Comparison of ENCODE assay signal across 10 cellular contexts in the genomic region with DNA sequence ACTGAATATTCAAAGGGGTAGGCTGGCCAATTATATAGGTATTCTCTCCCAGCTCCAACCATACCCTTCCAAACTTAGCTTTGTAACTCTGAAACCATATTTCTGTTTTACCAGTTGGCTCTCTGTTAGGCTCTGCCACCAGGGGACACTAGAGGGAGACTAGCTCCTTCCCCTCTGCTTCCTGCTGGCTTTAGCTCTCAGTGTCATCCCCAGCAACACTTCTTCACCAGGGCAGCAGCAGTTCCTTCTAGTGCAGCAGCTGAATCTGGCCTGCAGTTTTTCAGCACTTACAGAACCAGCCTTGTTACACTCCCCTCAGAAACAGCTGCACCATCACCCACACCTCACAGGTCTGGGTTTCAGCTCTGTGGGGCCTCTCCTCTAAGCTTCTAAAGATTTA. TPM values are rescaled to one million over a fixed set of nuclear protein-coding genes. Genes with fewer than 3 reads are reported as not detected.
A peak's percentile ranks its signal among the peaks of the same experiment; 100 is the strongest.
DNase-seq lines count a peak whose midpoint lies in the region; ATAC-seq and TF ChIP-seq lines count a peak whose summit lies in the region.
"Had no signal": no experiment of that assay in that cellular context is flagged by ENCODE, and none has a peak within 500 bp of the region (broad histone marks: within the 10 kb centered on the region; RNA-seq: fewer than 3 reads in every experiment).

No MANE protein-coding gene starts in this region.

- H3K36me3 ChIP-seq in DND-41 (ENCODE audit: insufficient read depth, low read length) (no peaks in the 10 kb centered on the region), Karpas-422 (ENCODE audit: insufficient read depth, low read length) (no peaks in the 10 kb centered on the region), lung (ENCODE audit: control insufficient read depth in 2 of 2, insufficient read depth in 2 of 2, low read length in 2 of 2) (no peaks in the 10 kb centered on the region)
- H3K36me3 ChIP-seq: heart right ventricle had no signal

- peak; percentile 68 for TF ChIP-seq CTCF in DND-41 (IDR thresholded peaks at IDR 0.05; ENCODE audit: borderline replicate concordance, extremely low read depth, low read length, poor library complexity, severe bottlenecking)
- TF ChIP-seq CTCF in lung (IDR thresholded peaks at IDR 0.05; ENCODE audit: control extremely low read depth, extremely low read depth) = peak; percentile 3

- peaks cover 67% of the 10 kb centered on the region for H3K4me1 Mint-ChIP-seq in activated T-helper 1 cell treated with anti-CD3 and anti-CD28 coated beads, Interleukin-12 subunit alpha, Interleukin-12 subunit beta, Interleukin-2, Interleukin-4 antibody, amounts not matched to agents 30 ng/mL and 10 ng/mL and 1 ng/mL, durations not matched to agents 14 hours and 24 hours and 36 hours (ENCODE audit: low read depth)
- H3K4me1 Mint-ChIP-seq in stimulated activated memory B cell treated with anti-CD40 and anti-IgM and Interleukin-4, amounts not matched to agents 10 μg/mL and 1 μg/mL and 100 μg/mL, for 72 hours = peaks cover 20% of the 10 kb centered on the region

- no peak overlapping the region for H3K27ac Mint-ChIP-seq in activated T-helper 1 cell treated with anti-CD3 and anti-CD28 coated beads, Interleukin-12 subunit alpha, Interleukin-12 subunit beta, Interleukin-2, Interleukin-4 antibody, amounts not matched to agents 30 ng/mL and 10 ng/mL and 1 ng/mL, durations not matched to agents 14 hours and 24 hours and 36 hours
- H3K27ac Mint-ChIP-seq in stimulated activated memory B cell treated with anti-CD40 and anti-IgM and Interleukin-4, amounts not matched to agents 10 μg/mL and 1 μg/mL and 100 μg/mL, for 72 hours = no peak overlapping the region
- H3K27ac Mint-ChIP-seq: T-helper 1 cell treated with Interleukin-12 subunit alpha and Interleukin-12 subunit beta and Interleukin-4 antibody, amounts not matched to agents 30 μg/mL and 1 μg/mL, for 36 hours had no signal

- H3K79me2 ChIP-seq in DND-41 (ENCODE audit: insufficient read depth, low read length) (no peaks in the 10 kb centered on the region), Karpas-422 (ENCODE audit: low read length) (no peaks in the 10 kb centered on the region)

- H3K4me1 ChIP-seq in DND-41 (ENCODE audit: insufficient read depth, low read length) = no peaks in the 10 kb centered on the region
- peaks cover 28% of the 10 kb centered on the region for H3K4me1 ChIP-seq in Karpas-422 (ENCODE audit: low read length)
- H3K4me1 ChIP-seq in lung (ENCODE audit: control insufficient read depth in 2 of 2, insufficient read depth in 2 of 2, low read length in 2 of 2) = peaks cover 0 to 4% of the 10 kb centered on the region in 2 donors

- H4K20me1 ChIP-seq in DND-41 (ENCODE audit: insufficient read depth, low read length) (no peaks in the 10 kb centered on the region), Karpas-422 (ENCODE audit: insufficient read depth, low read depth, low read length) (peaks cover 3% of the 10 kb centered on the region; the same call in 1 of the 2 replicates)

- no peaks in the 10 kb centered on the region for H3K9me2 ChIP-seq in Karpas-422 (replicated peaks; ENCODE audit: insufficient read depth, low read length)

- no peaks in the 10 kb centered on the region for H3K27me3 Mint-ChIP-seq in activated T-helper 1 cell treated with anti-CD3 and anti-CD28 coated beads, Interleukin-12 subunit alpha, Interleukin-12 subunit beta, Interleukin-2, Interleukin-4 antibody, amounts not matched to agents 30 ng/mL and 10 ng/mL and 1 ng/mL, durations not matched to agents 14 hours and 24 hours and 36 hours (ENCODE audit: insufficient read depth)
- H3K27me3 Mint-ChIP-seq in stimulated activated memory B cell treated with anti-CD40 and anti-IgM and Interleukin-4, amounts not matched to agents 10 μg/mL and 1 μg/mL and 100 μg/mL, for 72 hours = no peaks in the 10 kb centered on the region

- no peak overlapping the region for H3K4me2 ChIP-seq in DND-41 (ENCODE audit: insufficient read depth, low read length)
- no peak overlapping the region for H3K4me2 ChIP-seq in Karpas-422 (ENCODE audit: low read depth, low read length, poor library complexity, severe bottlenecking)

- no peak overlapping the region for H3K4me3 ChIP-seq in DND-41 (ENCODE audit: low read depth in 1 of 2, low read length in 2 of 2)
- no peak overlapping the region for H3K4me3 ChIP-seq in Karpas-422 (ENCODE audit: low read length)
- H3K4me3 ChIP-seq in lung = no peak overlapping the region
- H3K4me3 ChIP-seq: heart right ventricle had no signal

- no peaks in the 10 kb centered on the region for H3K27me3 ChIP-seq in DND-41 (ENCODE audit: insufficient read depth, low read length, poor library complexity)
- H3K27me3 ChIP-seq in Karpas-422 (ENCODE audit: low read length) = no peaks in the 10 kb centered on the region
- H3K27me3 ChIP-seq in lung (ENCODE audit: control insufficient read depth, insufficient read depth) = no peaks in the 10 kb centered on the region

- H3K27ac ChIP-seq in DND-41 (ENCODE audit: low read length) (no peak overlapping the region), Karpas-422 (ENCODE audit: low read length) (no peak overlapping the region), lung (ENCODE audit: low read depth in 1 of 2, low read length in 1 of 2) (no peak overlapping the region)
- H3K27ac ChIP-seq: heart right ventricle had no signal

- H3K9ac ChIP-seq in DND-41 (ENCODE audit: low read depth, low read length) (no peak overlapping the region), Karpas-422 (ENCODE audit: low read length) (no peak overlapping the region)

- peaks cover 4% of the 10 kb centered on the region for H3K9me3 ChIP-seq in DND-41 (ENCODE audit: insufficient read depth, low read length, severe bottlenecking)
- H3K9me3 ChIP-seq in Karpas-422 (ENCODE audit: low read length) = no peaks in the 10 kb centered on the region
- peaks cover 0 to 4% of the 10 kb centered on the region in 2 donors for H3K9me3 ChIP-seq in lung (ENCODE audit: control insufficient read depth in 2 of 2, insufficient read depth in 1 of 2, low read length in 1 of 2)

- DNase-seq in DND-41 (peak; percentile 52), Karpas-422 (peak; percentile 87), lung (ENCODE audit: low spot score) (peak; percentile 27), cerebellum (ENCODE audit: low spot score) (no peak), NCI-H1694 (lab: John Stamatoyannopoulos, UW) (no peak)
- DNase-seq in activated T-helper 1 cell treated with anti-CD3 and anti-CD28 coated beads, Interleukin-12 subunit alpha, Interleukin-12 subunit beta, Interleukin-2, Interleukin-4 antibody, amounts not matched to agents 30 ng/mL and 10 ng/mL and 1 ng/mL, durations not matched to agents 14 hours and 24 hours and 36 hours (ENCODE audit: low spot score) = peak; percentile 45
- DNase-seq: heart right ventricle had no signal

- ATAC-seq in DND-41 (ENCODE audit: insufficient read depth, low read depth) (peak; percentile 70), lung (ENCODE audit: insufficient read depth, low FRiP score) (no peak), HG02623 (IDR thresholded peaks at IDR 0.05; ENCODE audit: unreplicated experiment) (no peak)
- ATAC-seq in stimulated activated memory B cell treated with anti-CD40 and anti-IgM and Interleukin-4, amounts not matched to agents 10 μg/mL and 1 μg/mL and 100 μg/mL, for 72 hours = no peak
- ATAC-seq: heart right ventricle had no signal

- peaks cover 7% of the 10 kb centered on the region for H3K36me3 Mint-ChIP-seq in activated T-helper 1 cell treated with anti-CD3 and anti-CD28 coated beads, Interleukin-12 subunit alpha, Interleukin-12 subunit beta, Interleukin-2, Interleukin-4 antibody, amounts not matched to agents 30 ng/mL and 10 ng/mL and 1 ng/mL, durations not matched to agents 14 hours and 24 hours and 36 hours (ENCODE audit: low read depth)
- H3K36me3 Mint-ChIP-seq in stimulated activated memory B cell treated with anti-CD40 and anti-IgM and Interleukin-4, amounts not matched to agents 10 μg/mL and 1 μg/mL and 100 μg/mL, for 72 hours = no peaks in the 10 kb centered on the region

- H3K9me3 Mint-ChIP-seq in activated T-helper 1 cell treated with anti-CD3 and anti-CD28 coated beads, Interleukin-12 subunit alpha, Interleukin-12 subunit beta, Interleukin-2, Interleukin-4 antibody, amounts not matched to agents 30 ng/mL and 10 ng/mL and 1 ng/mL, durations not matched to agents 14 hours and 24 hours and 36 hours = peaks cover 8% of the 10 kb centered on the region
- peaks cover 7% of the 10 kb centered on the region for H3K9me3 Mint-ChIP-seq in stimulated activated memory B cell treated with anti-CD40 and anti-IgM and Interleukin-4, amounts not matched to agents 10 μg/mL and 1 μg/mL and 100 μg/mL, for 72 hours

- H2AFZ ChIP-seq in DND-41 (ENCODE audit: low read depth, low read length) (no peak overlapping the region), Karpas-422 (ENCODE audit: low read length) (no peak overlapping the region)

- intact Hi-C loops in activated T-helper 1 cell treated with anti-CD3 and anti-CD28 coated beads, Interleukin-12 subunit alpha, Interleukin-12 subunit beta, Interleukin-2, Interleukin-4 antibody, amounts not matched to agents 30 ng/mL and 10 ng/mL and 1 ng/mL, durations not matched to agents 14 hours and 24 hours and 36 hours (cut with micrococcal nuclease) = loop anchor here (5.0 to 10.0 kb wide), 4 partner anchors 42 to 552 kb away; a partner anchor contains a TSS

- no peak overlapping the region for H3K4me3 Mint-ChIP-seq in activated T-helper 1 cell treated with anti-CD3 and anti-CD28 coated beads, Interleukin-12 subunit alpha, Interleukin-12 subunit beta, Interleukin-2, Interleukin-4 antibody, amounts not matched to agents 30 ng/mL and 10 ng/mL and 1 ng/mL, durations not matched to agents 14 hours and 24 hours and 36 hours
- no peak overlapping the region for H3K4me3 Mint-ChIP-seq in stimulated activated memory B cell treated with anti-CD40 and anti-IgM and Interleukin-4, amounts not matched to agents 10 μg/mL and 1 μg/mL and 100 μg/mL, for 72 hours
- H3K4me3 Mint-ChIP-seq: T-helper 1 cell treated with Interleukin-12 subunit alpha and Interleukin-12 subunit beta and Interleukin-4 antibody, amounts not matched to agents 30 μg/mL and 1 μg/mL, for 36 hours had no signal

RNA-seq across cellular contexts. Expression of a gene that starts 51.0 kb away (rescaled TPM):
- 3.7 and 6.7 TPM in 2 replicates for total RNA-seq in Karpas-422 (2014; rRNA removed; shearing (Covaris generic); ENCODE audit: low replicate concordance)
- 36.0 and 38.7 TPM in 2 replicates for total RNA-seq in activated T-helper 1 cell treated with anti-CD3 and anti-CD28 coated beads, Interleukin-12 subunit alpha, Interleukin-12 subunit beta, Interleukin-2, Interleukin-4 antibody, amounts not matched to agents 30 ng/mL and 10 ng/mL and 1 ng/mL, durations not matched to agents 14 hours and 24 hours and 36 hours
- 100 to 1,000 TPM; 158 to 193 TPM for total RNA-seq in lung
- 100 to 1,000 TPM in 1 of 2 donors, 10 to 100 TPM in 1; 48.8 to 109 TPM for polyA plus RNA-seq in lung
- 65.5 TPM for total RNA-seq in cerebellum

Comparison
In these comparisons a context has a peak if more than half of its experiments do, and no peak if none do; other contexts are left out.
1. DNase-seq: peak in DND-41 (single experiment), Karpas-422 (single experiment), activated T-helper 1 cell treated with anti-CD3 and anti-CD28 coated beads, Interleukin-12 subunit alpha, Interleukin-12 subunit beta, Interleukin-2, Interleukin-4 antibody, amounts not matched to agents 30 ng/mL and 10 ng/mL and 1 ng/mL, durations not matched to agents 14 hours and 24 hours and 36 hours (single experiment) and lung (single experiment); none in cerebellum (single experiment) and NCI-H1694 (single experiment).